Comparison of ENCODE assay signal across 16 cellular contexts in the genomic region with DNA sequence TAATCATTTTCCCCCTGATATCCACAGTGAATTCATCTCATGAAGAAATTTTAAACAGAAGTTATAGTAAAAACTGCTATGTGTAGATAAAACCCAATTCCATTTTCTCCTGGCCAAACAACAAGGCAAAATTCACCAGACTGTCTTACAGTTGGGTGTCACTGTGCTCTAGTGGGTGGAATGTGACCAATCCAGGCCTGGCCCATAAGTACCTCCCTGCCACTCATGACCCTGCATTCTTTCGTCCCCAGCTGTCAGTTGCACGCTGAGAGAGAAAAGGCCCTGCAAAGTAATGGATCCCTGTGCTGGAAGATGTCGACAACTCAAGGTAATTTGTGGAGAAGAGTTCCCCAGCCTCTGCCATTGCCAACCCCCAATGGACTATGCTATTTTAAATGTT.
"Had no signal": no experiment of that assay in that cellular context is flagged by ENCODE, and none has a peak within 500 bp of the region (broad histone marks: within the 10 kb centered on the region; RNA-seq: fewer than 3 reads in every experiment).

No MANE protein-coding gene starts in this region.

- H3K9me3 ChIP-seq: adrenal gland, gastrocnemius medialis, neutrophil, transverse colon had no signal

- H3K4me1 Mint-ChIP-seq: stimulated activated effector memory CD8-positive, alpha-beta T cell treated with anti-CD3 and anti-CD28 coated beads, Interleukin-12 subunit alpha, Interleukin-12 subunit beta, amount 100 ng/mL, for 72 hours had no signal

- H3K36me3 ChIP-seq: adrenal gland, gastrocnemius medialis, neutrophil, transverse colon had no signal

- H3K4me2 ChIP-seq: smooth muscle cell had no signal

- H3K27me3 ChIP-seq: adrenal gland, gastrocnemius medialis, neutrophil, transverse colon had no signal

- H3K4me3 ChIP-seq: adrenal gland, coronary artery, gastrocnemius medialis, smooth muscle cell, transverse colon had no signal

- H3K27ac ChIP-seq: adrenal gland, coronary artery, gastrocnemius medialis, neutrophil, transverse colon had no signal

- H3K4me3 Mint-ChIP-seq: stimulated activated effector memory CD8-positive, alpha-beta T cell treated with anti-CD3 and anti-CD28 coated beads, Interleukin-12 subunit alpha, Interleukin-12 subunit beta, amount 100 ng/mL, for 72 hours had no signal

- H3K27ac Mint-ChIP-seq: activated T-helper 2 cell treated with anti-CD3 and anti-CD28 coated beads, Interferon-gamma antibody, Interleukin-2, Interleukin-4, amounts not matched to agents 10 μg/mL and 5 μg/mL and 100 μg/mL, durations not matched to agents 14 hours and 24 hours and 36 hours; stimulated activated effector memory CD8-positive, alpha-beta T cell treated with anti-CD3 and anti-CD28 coated beads, Interleukin-12 subunit alpha, Interleukin-12 subunit beta, amount 100 ng/mL, for 72 hours had no signal

- DNase-seq: activated CD4-positive, alpha-beta T cell treated with anti-CD3 and anti-CD28 coated beads, Interleukin-2, amount 50 U/mL, for 1 hour; activated naive CD4-positive, alpha-beta T cell treated with anti-CD3 and anti-CD28 coated beads, Interleukin-2, amount 50 U/mL, for 16 hours; adrenal gland; central memory CD4-positive, alpha-beta T cell; effector CD8-positive, alpha-beta T cell; gastrocnemius medialis; mesenchymal stem cell; posterior cingulate gyrus; transverse colon had no signal

- H3K4me1 ChIP-seq: adrenal gland, gastrocnemius medialis, transverse colon had no signal

- ATAC-seq: gastrocnemius medialis; left lobe of liver; right cardiac atrium; stimulated activated effector memory CD8-positive, alpha-beta T cell treated with anti-CD3 and anti-CD28 coated beads, Interleukin-12 subunit alpha, Interleukin-12 subunit beta, amount 100 ng/mL, for 72 hours had no signal

- H3K36me3 Mint-ChIP-seq: stimulated activated effector memory CD8-positive, alpha-beta T cell treated with anti-CD3 and anti-CD28 coated beads, Interleukin-12 subunit alpha, Interleukin-12 subunit beta, amount 100 ng/mL, for 72 hours had no signal
